In genomic region chr12:48107252-48107613, GRCh38 we compare ENCODE assay signal across 12 cellular contexts. TPM values are rescaled to one million over a fixed set of nuclear protein-coding genes. Genes with fewer than 3 reads are reported as not detected.
DNase-seq lines count a peak whose midpoint lies in the region; ATAC-seq and TF ChIP-seq lines count a peak whose summit lies in the region.
"Had no signal": no experiment of that assay in that cellular context is flagged by ENCODE, and none has a peak within 500 bp of the region (broad histone marks: within the 10 kb centered on the region; RNA-seq: fewer than 3 reads in every experiment).

No MANE protein-coding gene starts in this region.

- no peak overlapping the region for H3K4me3 ChIP-seq in GM23338

- no peak for DNase-seq in CD4-positive, alpha-beta T cell
- no peak for DNase-seq in GM23338 (ENCODE audit: low spot score)
- DNase-seq in activated T-helper 2 cell treated with anti-CD3 and anti-CD28 coated beads, Interferon-gamma antibody, Interleukin-2, Interleukin-4, amounts not matched to agents 10 μg/mL and 5 μg/mL and 100 μg/mL, durations not matched to agents 14 hours and 24 hours and 36 hours (ENCODE audit: low spot score): no peak
- no peak for DNase-seq in NCI-H1092 (lab: John Stamatoyannopoulos, UW)
- DNase-seq in NCI-H69 (lab: John Stamatoyannopoulos, UW): no peak
- no peak for DNase-seq in cerebellum (ENCODE audit: low spot score)
- DNase-seq: activated gamma-delta T cell, left ventricle myocardium superior, NCI-H2029, transverse colon had no signal

- peak overlapping the region; percentile 95 for H3K4me2 ChIP-seq in GM23338

- peaks cover 17% of the 10 kb centered on the region for H3K4me1 ChIP-seq in GM23338 (ENCODE audit: insufficient read depth)

- no peaks in the 10 kb centered on the region for H3K27me3 Mint-ChIP-seq in CD4-positive, alpha-beta T cell
- H3K27me3 Mint-ChIP-seq in GM23338 (ENCODE audit: insufficient read depth, low read depth, poor library complexity) (peaks cover 2% of the 10 kb centered on the region), nephron (ENCODE audit: low read depth) (peaks cover 4% of the 10 kb centered on the region)
- peaks cover 5% of the 10 kb centered on the region for H3K27me3 Mint-ChIP-seq in activated T-helper 2 cell treated with anti-CD3 and anti-CD28 coated beads, Interferon-gamma antibody, Interleukin-2, Interleukin-4, amounts not matched to agents 10 μg/mL and 5 μg/mL and 100 μg/mL, durations not matched to agents 14 hours and 24 hours and 36 hours (ENCODE audit: low read depth)

- peaks cover 15% of the 10 kb centered on the region for H3F3A ChIP-seq in GM23338 (replicated peaks; ENCODE audit: low read depth)

- H2AFZ ChIP-seq in GM23338: no peak overlapping the region

- no peak for ATAC-seq in CD4-positive, alpha-beta T cell (ENCODE audit: poor library complexity)
- ATAC-seq in GM23338 (no peak), HG02623 (IDR thresholded peaks at IDR 0.05; ENCODE audit: unreplicated experiment) (no peak)
- ATAC-seq: left ventricle myocardium superior had no signal

- POLR2A ChIA-PET in CD4-positive, alpha-beta T cell (lab: Charles Lee): interaction anchor here (0.8 to 2.8 kb wide), 5 partner anchors 12 to 91 kb away, joined by 5 to 50 read pairs (median 19); partner anchors contain the start of genes ASB8 and PFKM

- H3K4me3 Mint-ChIP-seq in CD4-positive, alpha-beta T cell: peak overlapping the region; percentile 94
- peak overlapping the region; percentile 95; the same call in 2 of the 3 replicates for H3K4me3 Mint-ChIP-seq in GM23338
- H3K4me3 Mint-ChIP-seq in activated T-helper 2 cell treated with anti-CD3 and anti-CD28 coated beads, Interferon-gamma antibody, Interleukin-2, Interleukin-4, amounts not matched to agents 10 μg/mL and 5 μg/mL and 100 μg/mL, durations not matched to agents 14 hours and 24 hours and 36 hours (ENCODE audit: low read depth): peak overlapping the region; percentile 99
- peak overlapping the region; percentile 90 to 95 (median 92) for H3K4me3 Mint-ChIP-seq in nephron

- no peaks in the 10 kb centered on the region for H3K9me3 ChIP-seq in CD4-positive, alpha-beta T cell (ENCODE audit: control insufficient read depth, low read length)
- H3K9me3 ChIP-seq: transverse colon had no signal

- peak overlapping the region; percentile 96 for H3K27ac ChIP-seq in CD4-positive, alpha-beta T cell (ENCODE audit: low read depth, low read length)
- H3K27ac ChIP-seq in GM23338 (ENCODE audit: low read depth): no peak overlapping the region

- CTCF ChIA-PET in CD4-positive, alpha-beta T cell (lab: Charles Lee): interaction anchor here (0.7 to 1.3 kb wide), 2 partner anchors 50 to 57 kb away, joined by 3 read pairs; partner anchors contain the start of gene ASB8

- peak overlapping the region; percentile 89 for H3K27ac Mint-ChIP-seq in CD4-positive, alpha-beta T cell
- H3K27ac Mint-ChIP-seq in GM23338 (no peak overlapping the region), nephron (peak overlapping the region; percentile 97 to 99 (median 99))
- no peak overlapping the region for H3K27ac Mint-ChIP-seq in activated T-helper 2 cell treated with anti-CD3 and anti-CD28 coated beads, Interferon-gamma antibody, Interleukin-2, Interleukin-4, amounts not matched to agents 10 μg/mL and 5 μg/mL and 100 μg/mL, durations not matched to agents 14 hours and 24 hours and 36 hours

- peaks cover 13% of the 10 kb centered on the region for H3K36me3 Mint-ChIP-seq in CD4-positive, alpha-beta T cell (ENCODE audit: low read depth)
- H3K36me3 Mint-ChIP-seq in GM23338 (ENCODE audit: low read depth): peaks cover 3% of the 10 kb centered on the region; the same call in 1 of the 3 replicates
- H3K36me3 Mint-ChIP-seq in activated T-helper 2 cell treated with anti-CD3 and anti-CD28 coated beads, Interferon-gamma antibody, Interleukin-2, Interleukin-4, amounts not matched to agents 10 μg/mL and 5 μg/mL and 100 μg/mL, durations not matched to agents 14 hours and 24 hours and 36 hours (ENCODE audit: low read depth): peaks cover 10% of the 10 kb centered on the region
- no peaks in the 10 kb centered on the region for H3K36me3 Mint-ChIP-seq in nephron (ENCODE audit: low read depth)

- H3K36me3 ChIP-seq in GM23338 (ENCODE audit: insufficient read depth): no peaks in the 10 kb centered on the region
- H3K36me3 ChIP-seq: transverse colon had no signal

- no peaks in the 10 kb centered on the region for H3K9me3 Mint-ChIP-seq in CD4-positive, alpha-beta T cell
- H3K9me3 Mint-ChIP-seq in GM23338: no peaks in the 10 kb centered on the region
- no peaks in the 10 kb centered on the region for H3K9me3 Mint-ChIP-seq in activated T-helper 2 cell treated with anti-CD3 and anti-CD28 coated beads, Interferon-gamma antibody, Interleukin-2, Interleukin-4, amounts not matched to agents 10 μg/mL and 5 μg/mL and 100 μg/mL, durations not matched to agents 14 hours and 24 hours and 36 hours
- H3K9me3 Mint-ChIP-seq in nephron: no peaks in the 10 kb centered on the region

- H3K27me3 ChIP-seq in CD4-positive, alpha-beta T cell (ENCODE audit: control insufficient read depth, insufficient read depth, low read length): no peaks in the 10 kb centered on the region
- peaks cover 20% of the 10 kb centered on the region for H3K27me3 ChIP-seq in GM23338 (ENCODE audit: insufficient read depth)
- H3K27me3 ChIP-seq: transverse colon had no signal

- TF ChIP-seq CTCF in CD4-positive, alpha-beta T cell (IDR thresholded peaks at IDR 0.05): no peak
- TF ChIP-seq CTCF in GM23338 (conservative IDR thresholded peaks at IDR 0.05; ENCODE audit: low read depth in 2 of 2): no peak
- no peak for TF ChIP-seq CTCF in nephron (IDR thresholded peaks at IDR 0.05; ENCODE audit: unreplicated experiment in 3 of 3)

- no peaks in the 10 kb centered on the region for H4K20me1 ChIP-seq in GM23338 (replicated peaks; ENCODE audit: insufficient read depth)

- no peaks in the 10 kb centered on the region for H3K9me2 ChIP-seq in GM23338 (ENCODE audit: insufficient read depth)

- peaks cover 46% of the 10 kb centered on the region for H3K4me1 Mint-ChIP-seq in CD4-positive, alpha-beta T cell (ENCODE audit: low read depth)
- peaks cover 19% of the 10 kb centered on the region for H3K4me1 Mint-ChIP-seq in GM23338
- H3K4me1 Mint-ChIP-seq in activated T-helper 2 cell treated with anti-CD3 and anti-CD28 coated beads, Interferon-gamma antibody, Interleukin-2, Interleukin-4, amounts not matched to agents 10 μg/mL and 5 μg/mL and 100 μg/mL, durations not matched to agents 14 hours and 24 hours and 36 hours (ENCODE audit: low read depth): peaks cover 32% of the 10 kb centered on the region
- peaks cover 29% of the 10 kb centered on the region for H3K4me1 Mint-ChIP-seq in nephron

- H3K79me2 ChIP-seq in GM23338 (replicated peaks; ENCODE audit: insufficient read depth): peaks cover 30% of the 10 kb centered on the region

- intact Hi-C loops in CD4-positive, alpha-beta T cell (cut with DNase I, micrococcal nuclease): loop anchor here in 1 of 2 experiments (2.0 to 5.0 kb wide), 4 partner anchors 18 to 245 kb away; partner anchors contain the start of genes ASB8 and ZNF641
- intact Hi-C loops in activated T-helper 2 cell treated with anti-CD3 and anti-CD28 coated beads, Interferon-gamma antibody, Interleukin-2, Interleukin-4, amounts not matched to agents 10 μg/mL and 5 μg/mL and 100 μg/mL, durations not matched to agents 14 hours and 24 hours and 36 hours (cut with micrococcal nuclease): loop anchor here (5.0 kb wide), 2 partner anchors 75 to 575 kb away; partner anchors contain the start of genes CCDC184 and KANSL2

TF ChIP-seq in GM23338, 12 proteins besides CTCF, POLR2A, EP300 and RAD21 (continues in another document):
- TF ChIP-seq JUNB (IDR thresholded peaks at IDR 0.05; ENCODE audit: unreplicated experiment): no peak
- TF ChIP-seq ZNF331 (CRISPR knock-in tag; IDR thresholded peaks at IDR 0.05; ENCODE audit: low read depth): no peak
- TF ChIP-seq ETS1 (IDR thresholded peaks at IDR 0.05): no peak

RNA-seq across cellular contexts. Expression of gene SENP1, which starts 1.4 kb away (rescaled TPM):
- total RNA-seq in CD4-positive, alpha-beta T cell: 10 to 100 TPM; 20.3 to 25.7 TPM
- total RNA-seq in GM23338 (2014; rRNA removed; shearing (Covaris generic)): 23.7 and 27.7 TPM in 2 replicates
- polyA plus RNA-seq in GM23338 (2016; fragmentation: Nextera tagmentation; extraction: Ambion mirVana): 7.6 and 8.6 TPM in 2 replicates
- total RNA-seq in activated T-helper 2 cell treated with anti-CD3 and anti-CD28 coated beads, Interferon-gamma antibody, Interleukin-2, Interleukin-4, amounts not matched to agents 10 μg/mL and 5 μg/mL and 100 μg/mL, durations not matched to agents 14 hours and 24 hours and 36 hours: 45.9 and 49.0 TPM in 2 replicates
- 33.0 TPM for total RNA-seq in cerebellum

RNA-seq across cellular contexts. Expression of gene PFKM, which starts 11.9 kb away (rescaled TPM):
- total RNA-seq in CD4-positive, alpha-beta T cell: 1 to 10 TPM; 9.3 to 9.4 TPM
- total RNA-seq in GM23338 (2014; rRNA removed; shearing (Covaris generic)): 78.6 and 82.5 TPM in 2 replicates
- polyA plus RNA-seq in GM23338 (2016; fragmentation: Nextera tagmentation; extraction: Ambion mirVana): 47.2 and 52.4 TPM in 2 replicates
- 55.2 and 67.3 TPM in 2 replicates for total RNA-seq in activated T-helper 2 cell treated with anti-CD3 and anti-CD28 coated beads, Interferon-gamma antibody, Interleukin-2, Interleukin-4, amounts not matched to agents 10 μg/mL and 5 μg/mL and 100 μg/mL, durations not matched to agents 14 hours and 24 hours and 36 hours
- total RNA-seq in cerebellum: 79.8 TPM

RNA-seq across cellular contexts. Expression of gene ASB8, which starts 50.1 kb away (rescaled TPM):
- 10 to 100 TPM; 50.9 TPM for total RNA-seq in CD4-positive, alpha-beta T cell
- total RNA-seq in GM23338 (2014; rRNA removed; shearing (Covaris generic)): 5.4 and 8.4 TPM in 2 replicates
- 5.4 and 6.4 TPM in 2 replicates for polyA plus RNA-seq in GM23338 (2016; fragmentation: Nextera tagmentation; extraction: Ambion mirVana)
- 32.5 and 33.1 TPM in 2 replicates for total RNA-seq in activated T-helper 2 cell treated with anti-CD3 and anti-CD28 coated beads, Interferon-gamma antibody, Interleukin-2, Interleukin-4, amounts not matched to agents 10 μg/mL and 5 μg/mL and 100 μg/mL, durations not matched to agents 14 hours and 24 hours and 36 hours
- 24.2 TPM for total RNA-seq in cerebellum

Comparison
In these comparisons a context has a peak if more than half of its experiments do, and no peak if none do; other contexts are left out.
1. H3K27ac Mint-ChIP-seq: peak in CD4-positive, alpha-beta T cell (single experiment) and nephron (3 of 3); none in GM23338 (single experiment) and activated T-helper 2 cell treated with anti-CD3 and anti-CD28 coated beads, Interferon-gamma antibody, Interleukin-2, Interleukin-4, amounts not matched to agents 10 μg/mL and 5 μg/mL and 100 μg/mL, durations not matched to agents 14 hours and 24 hours and 36 hours (single experiment).
2. Peak in every context shown above with its lines, with median percentiles within 50 percentile points of each other: H3K4me3 Mint-ChIP-seq.